3 cellular contexts compared by ENCODE assay signal in the genomic region with DNA sequence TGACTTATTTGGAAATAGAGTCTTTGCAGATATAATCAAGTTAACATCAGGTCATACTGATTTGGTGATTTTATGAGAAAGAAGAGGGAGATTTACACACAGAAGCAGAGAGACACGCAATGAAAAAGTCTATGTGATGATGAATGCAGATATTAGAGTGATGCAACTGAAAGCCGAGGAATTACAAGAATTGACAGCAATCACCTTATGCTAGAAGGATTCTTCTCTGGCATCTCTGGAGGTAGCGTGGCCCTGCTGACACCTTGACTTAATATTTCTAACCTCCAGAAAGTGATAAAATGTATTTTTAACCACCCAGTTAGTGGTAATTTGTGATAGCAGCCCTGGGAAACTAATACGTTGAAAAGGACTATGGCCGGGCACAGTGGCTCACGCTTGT. TPM values are rescaled to one million over a fixed set of nuclear protein-coding genes. Genes with fewer than 3 reads are reported as not detected.
"Had no signal": no experiment of that assay in that cellular context is flagged by ENCODE, and none has a peak within 500 bp of the region (broad histone marks: within the 10 kb centered on the region; RNA-seq: fewer than 3 reads in every experiment).

No MANE protein-coding gene starts in this region.

- ATAC-seq: GM12878 had no signal

- DNase-seq: GDM1, GF-D8 had no signal

- H3K4me3 ChIP-seq: GM12878 had no signal

RNA-seq across cellular contexts. Expression of gene CFH, which starts 14.2 kb away (rescaled TPM):
- polyA plus RNA-seq: GM12878 had no signal

RNA-seq across cellular contexts. Expression of gene KCNT2, which starts 29.4 kb away (rescaled TPM):
- total RNA-seq: GM12878 had no signal
- polyA plus RNA-seq: GM12878 had no signal
